Comparison of ENCODE assay signal across 14 cellular contexts in the genomic region with DNA sequence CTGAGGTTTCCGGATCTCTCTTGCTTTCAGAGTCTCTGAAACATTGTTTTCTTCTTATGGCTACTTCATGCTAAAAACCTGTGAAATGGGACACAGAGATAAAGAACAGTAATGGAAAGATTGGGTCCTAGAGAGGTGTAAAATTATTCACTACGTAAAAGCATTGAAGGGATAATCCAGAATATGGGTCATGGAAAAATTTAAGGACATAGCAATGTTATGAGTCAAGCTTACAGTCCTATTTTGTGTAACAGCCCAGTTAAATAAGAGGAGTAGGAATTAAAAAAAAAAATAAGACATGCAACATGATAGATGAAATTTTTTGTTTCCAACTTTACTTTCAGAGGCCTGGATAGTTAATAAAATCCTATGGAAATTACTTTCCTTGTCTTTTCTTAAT.
A peak's percentile ranks its signal among the peaks of the same experiment; 100 is the strongest.
DNase-seq lines count a peak whose midpoint lies in the region; FAIRE-seq and TF ChIP-seq lines count a peak whose summit lies in the region.
"Had no signal": no experiment of that assay in that cellular context is flagged by ENCODE, and none has a peak within 500 bp of the region (broad histone marks: within the 10 kb centered on the region; RNA-seq: fewer than 3 reads in every experiment).

No MANE protein-coding gene starts in this region.

- TF ChIP-seq POLR2A in endothelial cell of umbilical vein (IDR thresholded peaks at IDR 0.05; ENCODE audit: low read depth, low read length): no peak
- TF ChIP-seq POLR2A in Peyer's patch (IDR thresholded peaks at IDR 0.05): no peak

- CTCF ChIA-PET in endothelial cell of umbilical vein (lab: Charles Lee): no interaction called here

- H3K4me3 ChIP-seq in AG09309 (ENCODE audit: control insufficient read depth, low read depth, low read length) (no peak overlapping the region), endothelial cell of umbilical vein (replicated peaks in 1 of 3; ENCODE audit: insufficient read depth in 1 of 3, low read depth in 1 of 3, low read length in 3 of 3) (no peak overlapping the region), mesodermal cell (ENCODE audit: extremely low read depth, insufficient read depth, low read length, poor library complexity, severe bottlenecking) (no peak overlapping the region), Peyer's patch (no peak overlapping the region), HAP-1 (no peak overlapping the region)
- H3K4me3 ChIP-seq: K562 had no signal

- H3K9me1 ChIP-seq in endothelial cell of umbilical vein (replicated peaks; ENCODE audit: control insufficient read depth, extremely low read depth, insufficient read depth, low read length): no peaks in the 10 kb centered on the region

- DNase-seq in AG09309 (ENCODE audit: low read depth) (peak; percentile 57), NCI-H460 (ENCODE audit: extremely low read depth, low read depth) (peak; percentile 28), endothelial cell of umbilical vein (ENCODE audit: low read depth, low spot score) (peak; percentile 34), Peyer's patch (no peak), mucosa of gallbladder (ENCODE audit: low spot score) (no peak), HAP-1 (ENCODE audit: low spot score in 2 of 2) (no peak), SHP77 treated with DMSO at 0.1 percent for 48 hours (lab: John Stamatoyannopoulos, UW) (no peak)
- DNase-seq: activated CD4-positive, alpha-beta T cell treated with anti-CD3 and anti-CD28 coated beads, Interleukin-2, amount 10 ng/mL, durations not matched to agents 24 days and 14 days; DND-41; NCI-H187; NK-92 treated with Interleukin-12 subunit alpha and Interleukin-12 subunit beta, amount 100 ng/mL, for 24 hours; occipital lobe had no signal

- no peak overlapping the region for H2AFZ ChIP-seq in endothelial cell of umbilical vein (ENCODE audit: low read depth, low read length)

- in situ Hi-C loops in HAP-1 (cut with MboI; ENCODE audit: low sequenced_read_pairs): no loop called here

- H3K36me3 ChIP-seq in endothelial cell of umbilical vein (ENCODE audit: control insufficient read depth in 2 of 2, extremely low read depth in 1 of 2, insufficient read depth in 2 of 2, low read length in 2 of 2) (no peaks in the 10 kb centered on the region), mesodermal cell (ENCODE audit: control insufficient read depth, insufficient read depth, low read length) (no peaks in the 10 kb centered on the region), Peyer's patch (no peaks in the 10 kb centered on the region), HAP-1 (replicated peaks) (no peaks in the 10 kb centered on the region)

- no peak overlapping the region for H3K4me2 ChIP-seq in endothelial cell of umbilical vein (ENCODE audit: insufficient read depth, low read length)

- H3K4me1 ChIP-seq in endothelial cell of umbilical vein (ENCODE audit: control insufficient read depth, extremely low read depth, insufficient read depth, low read length): no peaks in the 10 kb centered on the region
- H3K4me1 ChIP-seq in mesodermal cell (ENCODE audit: control insufficient read depth, insufficient read depth, low read length, poor library complexity, severe bottlenecking): peaks cover 30% of the 10 kb centered on the region
- no peaks in the 10 kb centered on the region for H3K4me1 ChIP-seq in Peyer's patch
- no peaks in the 10 kb centered on the region for H3K4me1 ChIP-seq in HAP-1

- FAIRE-seq in endothelial cell of umbilical vein (lab: Jason Lieb, UNC): peak; percentile 15
- FAIRE-seq: K562 had no signal

- no peak overlapping the region for H3K9ac ChIP-seq in endothelial cell of umbilical vein (replicated peaks; ENCODE audit: extremely low read depth, insufficient read depth, low read length)

- POLR2A ChIA-PET in endothelial cell of umbilical vein (lab: Charles Lee): no interaction called here

- intact Hi-C loops in endothelial cell of umbilical vein (cut with micrococcal nuclease): no loop called here

- no peaks in the 10 kb centered on the region for H3K9me3 ChIP-seq in endothelial cell of umbilical vein (replicated peaks; ENCODE audit: control insufficient read depth, insufficient read depth, low read length)
- no peaks in the 10 kb centered on the region for H3K9me3 ChIP-seq in mesodermal cell (ENCODE audit: control insufficient read depth, low read length)
- H3K9me3 ChIP-seq in Peyer's patch: no peaks in the 10 kb centered on the region
- H3K9me3 ChIP-seq in HAP-1: no peaks in the 10 kb centered on the region

- no peaks in the 10 kb centered on the region for H3K79me2 ChIP-seq in endothelial cell of umbilical vein (ENCODE audit: control insufficient read depth, insufficient read depth, low read length)

- no TSS peak for BruUV-seq in endothelial cell of umbilical vein (replicated peaks; lab: Mats Ljungman, UMichigan)

- H4K20me1 ChIP-seq in endothelial cell of umbilical vein (replicated peaks; ENCODE audit: control insufficient read depth, extremely low read depth, insufficient read depth, low read length): no peaks in the 10 kb centered on the region

- no peak overlapping the region for H3K27ac ChIP-seq in endothelial cell of umbilical vein (ENCODE audit: insufficient read depth, low read depth, low read length)
- H3K27ac ChIP-seq in mesodermal cell (ENCODE audit: low read depth, low read length, severe bottlenecking): peak overlapping the region; percentile 30
- H3K27ac ChIP-seq in Peyer's patch: no peak overlapping the region

- TF ChIP-seq CTCF in AG09309 (IDR thresholded peaks at IDR 0.05; ENCODE audit: control insufficient read depth, insufficient read depth, low read depth, low read length, missing control alignments): no peak
- no peak for TF ChIP-seq CTCF in endothelial cell of umbilical vein (IDR thresholded peaks at IDR 0.05; ENCODE audit: extremely low read depth in 1 of 2, insufficient read depth in 1 of 2, low read depth in 1 of 2, low read length in 2 of 2)
- TF ChIP-seq CTCF in Peyer's patch (IDR thresholded peaks at IDR 0.05): no peak

- 80 to 100% methylated on average over 1 of the region's 2 CpGs for WGBS in mesodermal cell (ENCODE audit: insufficient coverage in 2 of 2), 2 experiments

- dilution Hi-C loops in endothelial cell of umbilical vein (cut with MboI; ENCODE audit: extremely low pct_ligation_motif_present, low sequenced_read_pairs): no loop called here

- H3K27me3 ChIP-seq in endothelial cell of umbilical vein (ENCODE audit: control insufficient read depth in 2 of 2, insufficient read depth in 2 of 2, low read length in 2 of 2) (no peaks in the 10 kb centered on the region), Peyer's patch (no peaks in the 10 kb centered on the region), HAP-1 (ENCODE audit: low read depth) (no peaks in the 10 kb centered on the region)

TF ChIP-seq in endothelial cell of umbilical vein, 7 proteins besides CTCF, POLR2A, EP300 and RAD21:
- no peak for TF ChIP-seq JUN (IDR thresholded peaks at IDR 0.05; ENCODE audit: borderline replicate concordance, insufficient read depth, insufficient read length, low read depth)
- no peak for TF ChIP-seq GATA2 (IDR thresholded peaks at IDR 0.05; ENCODE audit: insufficient read depth, insufficient read length, low read depth, low read length)
- TF ChIP-seq MYC (IDR thresholded peaks at IDR 0.05; ENCODE audit: low read depth, low read length): no peak
- no peak for TF ChIP-seq EZH2 (IDR thresholded peaks at IDR 0.05; ENCODE audit: borderline replicate concordance, low read depth, low read length, severe bottlenecking)
- TF ChIP-seq, protein P1, sequence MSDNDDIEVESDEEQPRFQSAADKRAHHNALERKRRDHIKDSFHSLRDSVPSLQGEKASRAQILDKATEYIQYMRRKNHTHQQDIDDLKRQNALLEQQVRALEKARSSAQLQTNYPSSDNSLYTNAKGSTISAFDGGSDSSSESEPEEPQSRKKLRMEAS (IDR thresholded peaks at IDR 0.05; ENCODE audit: insufficient read depth, insufficient read length): no peak
- no peak for TF ChIP-seq FOS (IDR thresholded peaks at IDR 0.05; ENCODE audit: borderline replicate concordance, insufficient read depth, low read length)
- no peak for TF ChIP-seq POLR2AphosphoS5 (IDR thresholded peaks at IDR 0.05; ENCODE audit: insufficient read depth, low read depth, low read length)

Comparison
In these comparisons a context has a peak if more than half of its experiments do, and no peak if none do; other contexts are left out.
1. DNase-seq: peak in AG09309 (single experiment), NCI-H460 (single experiment) and endothelial cell of umbilical vein (single experiment); none in Peyer's patch (0 of 3), mucosa of gallbladder (single experiment), HAP-1 (0 of 2) and SHP77 treated with DMSO at 0.1 percent for 48 hours (single experiment).